Comparison of ENCODE assay signal across 1 cellular context in genomic region chr1:179817056-179817455, GRCh38.
TF ChIP-seq lines count a peak whose summit lies in the region.

No MANE protein-coding gene starts in this region.

TF ChIP-seq in H1, 55 proteins besides CTCF, POLR2A, EP300 and RAD21 (continued from another document):
- TF ChIP-seq, protein P1, sequence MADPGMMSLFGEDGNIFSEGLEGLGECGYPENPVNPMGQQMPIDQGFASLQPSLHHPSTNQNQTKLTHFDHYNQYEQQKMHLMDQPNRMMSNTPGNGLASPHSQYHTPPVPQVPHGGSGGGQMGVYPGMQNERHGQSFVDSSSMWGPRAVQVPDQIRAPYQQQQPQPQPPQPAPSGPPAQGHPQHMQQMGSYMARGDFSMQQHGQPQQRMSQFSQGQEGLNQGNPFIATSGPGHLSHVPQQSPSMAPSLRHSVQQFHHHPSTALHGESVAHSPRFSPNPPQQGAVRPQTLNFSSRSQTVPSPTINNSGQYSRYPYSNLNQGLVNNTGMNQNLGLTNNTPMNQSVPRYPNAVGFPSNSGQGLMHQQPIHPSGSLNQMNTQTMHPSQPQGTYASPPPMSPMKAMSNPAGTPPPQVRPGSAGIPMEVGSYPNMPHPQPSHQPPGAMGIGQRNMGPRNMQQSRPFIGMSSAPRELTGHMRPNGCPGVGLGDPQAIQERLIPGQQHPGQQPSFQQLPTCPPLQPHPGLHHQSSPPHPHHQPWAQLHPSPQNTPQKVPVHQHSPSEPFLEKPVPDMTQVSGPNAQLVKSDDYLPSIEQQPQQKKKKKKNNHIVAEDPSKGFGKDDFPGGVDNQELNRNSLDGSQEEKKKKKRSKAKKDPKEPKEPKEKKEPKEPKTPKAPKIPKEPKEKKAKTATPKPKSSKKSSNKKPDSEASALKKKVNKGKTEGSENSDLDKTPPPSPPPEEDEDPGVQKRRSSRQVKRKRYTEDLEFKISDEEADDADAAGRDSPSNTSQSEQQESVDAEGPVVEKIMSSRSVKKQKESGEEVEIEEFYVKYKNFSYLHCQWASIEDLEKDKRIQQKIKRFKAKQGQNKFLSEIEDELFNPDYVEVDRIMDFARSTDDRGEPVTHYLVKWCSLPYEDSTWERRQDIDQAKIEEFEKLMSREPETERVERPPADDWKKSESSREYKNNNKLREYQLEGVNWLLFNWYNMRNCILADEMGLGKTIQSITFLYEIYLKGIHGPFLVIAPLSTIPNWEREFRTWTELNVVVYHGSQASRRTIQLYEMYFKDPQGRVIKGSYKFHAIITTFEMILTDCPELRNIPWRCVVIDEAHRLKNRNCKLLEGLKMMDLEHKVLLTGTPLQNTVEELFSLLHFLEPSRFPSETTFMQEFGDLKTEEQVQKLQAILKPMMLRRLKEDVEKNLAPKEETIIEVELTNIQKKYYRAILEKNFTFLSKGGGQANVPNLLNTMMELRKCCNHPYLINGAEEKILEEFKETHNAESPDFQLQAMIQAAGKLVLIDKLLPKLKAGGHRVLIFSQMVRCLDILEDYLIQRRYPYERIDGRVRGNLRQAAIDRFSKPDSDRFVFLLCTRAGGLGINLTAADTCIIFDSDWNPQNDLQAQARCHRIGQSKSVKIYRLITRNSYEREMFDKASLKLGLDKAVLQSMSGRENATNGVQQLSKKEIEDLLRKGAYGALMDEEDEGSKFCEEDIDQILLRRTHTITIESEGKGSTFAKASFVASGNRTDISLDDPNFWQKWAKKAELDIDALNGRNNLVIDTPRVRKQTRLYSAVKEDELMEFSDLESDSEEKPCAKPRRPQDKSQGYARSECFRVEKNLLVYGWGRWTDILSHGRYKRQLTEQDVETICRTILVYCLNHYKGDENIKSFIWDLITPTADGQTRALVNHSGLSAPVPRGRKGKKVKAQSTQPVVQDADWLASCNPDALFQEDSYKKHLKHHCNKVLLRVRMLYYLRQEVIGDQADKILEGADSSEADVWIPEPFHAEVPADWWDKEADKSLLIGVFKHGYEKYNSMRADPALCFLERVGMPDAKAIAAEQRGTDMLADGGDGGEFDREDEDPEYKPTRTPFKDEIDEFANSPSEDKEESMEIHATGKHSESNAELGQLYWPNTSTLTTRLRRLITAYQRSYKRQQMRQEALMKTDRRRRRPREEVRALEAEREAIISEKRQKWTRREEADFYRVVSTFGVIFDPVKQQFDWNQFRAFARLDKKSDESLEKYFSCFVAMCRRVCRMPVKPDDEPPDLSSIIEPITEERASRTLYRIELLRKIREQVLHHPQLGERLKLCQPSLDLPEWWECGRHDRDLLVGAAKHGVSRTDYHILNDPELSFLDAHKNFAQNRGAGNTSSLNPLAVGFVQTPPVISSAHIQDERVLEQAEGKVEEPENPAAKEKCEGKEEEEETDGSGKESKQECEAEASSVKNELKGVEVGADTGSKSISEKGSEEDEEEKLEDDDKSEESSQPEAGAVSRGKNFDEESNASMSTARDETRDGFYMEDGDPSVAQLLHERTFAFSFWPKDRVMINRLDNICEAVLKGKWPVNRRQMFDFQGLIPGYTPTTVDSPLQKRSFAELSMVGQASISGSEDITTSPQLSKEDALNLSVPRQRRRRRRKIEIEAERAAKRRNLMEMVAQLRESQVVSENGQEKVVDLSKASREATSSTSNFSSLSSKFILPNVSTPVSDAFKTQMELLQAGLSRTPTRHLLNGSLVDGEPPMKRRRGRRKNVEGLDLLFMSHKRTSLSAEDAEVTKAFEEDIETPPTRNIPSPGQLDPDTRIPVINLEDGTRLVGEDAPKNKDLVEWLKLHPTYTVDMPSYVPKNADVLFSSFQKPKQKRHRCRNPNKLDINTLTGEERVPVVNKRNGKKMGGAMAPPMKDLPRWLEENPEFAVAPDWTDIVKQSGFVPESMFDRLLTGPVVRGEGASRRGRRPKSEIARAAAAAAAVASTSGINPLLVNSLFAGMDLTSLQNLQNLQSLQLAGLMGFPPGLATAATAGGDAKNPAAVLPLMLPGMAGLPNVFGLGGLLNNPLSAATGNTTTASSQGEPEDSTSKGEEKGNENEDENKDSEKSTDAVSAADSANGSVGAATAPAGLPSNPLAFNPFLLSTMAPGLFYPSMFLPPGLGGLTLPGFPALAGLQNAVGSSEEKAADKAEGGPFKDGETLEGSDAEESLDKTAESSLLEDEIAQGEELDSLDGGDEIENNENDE (IDR thresholded peaks at IDR 0.05; ENCODE audit: insufficient replicate concordance, low read length): no peak
- no peak for TF ChIP-seq ATF2 (IDR thresholded peaks at IDR 0.05; ENCODE audit: low read length)
- no peak for TF ChIP-seq CBX8 (IDR thresholded peaks at IDR 0.05; ENCODE audit: borderline replicate concordance, low read depth, low read length)
- no peak for TF ChIP-seq BACH1 (IDR thresholded peaks at IDR 0.05; ENCODE audit: low read length)
- no peak for TF ChIP-seq SIX5 (IDR thresholded peaks at IDR 0.05; ENCODE audit: low read depth, low read length)
- TF ChIP-seq, protein P2, sequence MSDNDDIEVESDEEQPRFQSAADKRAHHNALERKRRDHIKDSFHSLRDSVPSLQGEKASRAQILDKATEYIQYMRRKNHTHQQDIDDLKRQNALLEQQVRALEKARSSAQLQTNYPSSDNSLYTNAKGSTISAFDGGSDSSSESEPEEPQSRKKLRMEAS (IDR thresholded peaks at IDR 0.05): no peak
- TF ChIP-seq JUN (IDR thresholded peaks at IDR 0.05; ENCODE audit: low read depth, low read length): no peak
- no peak for TF ChIP-seq SUZ12 (IDR thresholded peaks at IDR 0.05; ENCODE audit: low read length)
- TF ChIP-seq NRF1 (IDR thresholded peaks at IDR 0.05; ENCODE audit: low read depth, low read length): no peak
